ENCODE assay signal across 20 cellular contexts in the genomic region with DNA sequence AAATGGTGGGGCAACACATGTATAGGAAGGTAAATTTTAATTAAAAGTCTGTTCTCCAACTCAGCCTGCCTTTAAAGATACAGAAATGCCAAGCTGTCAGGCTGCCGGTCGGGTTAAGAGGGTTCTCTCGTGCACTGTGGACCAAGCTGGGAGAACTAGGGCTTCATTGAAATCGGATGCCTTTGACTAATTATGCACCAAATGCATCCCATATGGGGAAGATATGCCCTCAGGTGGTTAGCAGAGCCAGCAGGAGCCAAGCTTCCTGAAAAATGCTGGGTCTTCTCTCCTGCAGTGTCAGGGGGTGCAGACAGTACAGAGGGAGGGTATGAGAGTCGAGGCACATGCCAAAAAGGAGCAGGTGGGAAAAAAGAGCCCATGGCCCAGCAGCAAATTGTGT.
DNase-seq lines count a peak whose midpoint lies in the region; ATAC-seq and TF ChIP-seq lines count a peak whose summit lies in the region.
"Had no signal": no experiment of that assay in that cellular context is flagged by ENCODE, and none has a peak within 500 bp of the region (broad histone marks: within the 10 kb centered on the region; RNA-seq: fewer than 3 reads in every experiment).

No MANE protein-coding gene starts in this region.

- H3K9me3 Mint-ChIP-seq in glutamatergic neuron (ENCODE audit: unreplicated experiment) = peaks cover 15% of the 10 kb centered on the region
- H3K9me3 Mint-ChIP-seq: CD4-positive, alpha-beta memory T cell; naive thymus-derived CD8-positive, alpha-beta T cell; stimulated activated effector memory CD8-positive, alpha-beta T cell treated with anti-CD3 and anti-CD28 coated beads, Interleukin-12 subunit alpha, Interleukin-12 subunit beta, amount 100 ng/mL, for 72 hours; T-helper 1 cell treated with Interleukin-12 subunit alpha and Interleukin-12 subunit beta and Interleukin-4 antibody, amounts not matched to agents 30 μg/mL and 1 μg/mL, for 36 hours had no signal

- no peak for TF ChIP-seq CTCF in AG10803 (conservative IDR thresholded peaks at IDR 0.05; ENCODE audit: low read length)
- no peak for TF ChIP-seq CTCF in glutamatergic neuron (IDR thresholded peaks at IDR 0.05; ENCODE audit: partially characterized antibody, unreplicated experiment)
- TF ChIP-seq CTCF in GM13977 (IDR thresholded peaks at IDR 0.05; ENCODE audit: extremely low read depth, insufficient read depth, missing control alignments) = no peak

- no peaks in the 10 kb centered on the region for H3K36me3 Mint-ChIP-seq in glutamatergic neuron (ENCODE audit: unreplicated experiment)
- H3K36me3 Mint-ChIP-seq: CD4-positive, alpha-beta memory T cell; naive thymus-derived CD8-positive, alpha-beta T cell; stimulated activated effector memory CD8-positive, alpha-beta T cell treated with anti-CD3 and anti-CD28 coated beads, Interleukin-12 subunit alpha, Interleukin-12 subunit beta, amount 100 ng/mL, for 72 hours had no signal

- peak overlapping the region; percentile 2 for H3K4me3 Mint-ChIP-seq in glutamatergic neuron (ENCODE audit: unreplicated experiment)
- H3K4me3 Mint-ChIP-seq: CD4-positive, alpha-beta memory T cell; naive thymus-derived CD8-positive, alpha-beta T cell; stimulated activated effector memory CD8-positive, alpha-beta T cell treated with anti-CD3 and anti-CD28 coated beads, Interleukin-12 subunit alpha, Interleukin-12 subunit beta, amount 100 ng/mL, for 72 hours; T-helper 1 cell treated with Interleukin-12 subunit alpha and Interleukin-12 subunit beta and Interleukin-4 antibody, amounts not matched to agents 30 μg/mL and 1 μg/mL, for 36 hours had no signal

- in situ Hi-C loops in GM13977 (cut with MboI; ENCODE audit: low pct_unique_long_range_greater_than_20kb, low sequenced_read_pairs, unreplicated experiment) = no loop called here

- ATAC-seq in activated CD4-positive, CD25-positive, alpha-beta regulatory T cell treated with anti-CD3 and anti-CD28 coated beads, Interleukin-2, amount 50 U/mL, for 24 hours = no peak
- ATAC-seq in HG02763 (IDR thresholded peaks at IDR 0.05; ENCODE audit: unreplicated experiment) = no peak
- ATAC-seq: gastroesophageal sphincter; naive thymus-derived CD8-positive, alpha-beta T cell; stimulated activated effector memory CD8-positive, alpha-beta T cell treated with anti-CD3 and anti-CD28 coated beads, Interleukin-12 subunit alpha, Interleukin-12 subunit beta, amount 100 ng/mL, for 72 hours had no signal

- H3K4me1 Mint-ChIP-seq in glutamatergic neuron (ENCODE audit: low read depth, unreplicated experiment) = peaks cover 43% of the 10 kb centered on the region

- peaks cover 10% of the 10 kb centered on the region for H3K27me3 Mint-ChIP-seq in glutamatergic neuron (ENCODE audit: unreplicated experiment)

- no peak overlapping the region for H3K4me3 ChIP-seq in AG10803 (ENCODE audit: low read length)
- H3K4me3 ChIP-seq: gastroesophageal sphincter, ovary, PC-9, testis had no signal

- H3K27ac Mint-ChIP-seq in glutamatergic neuron (ENCODE audit: unreplicated experiment) = peak overlapping the region; percentile 59
- H3K27ac Mint-ChIP-seq: naive thymus-derived CD8-positive, alpha-beta T cell; stimulated activated effector memory CD8-positive, alpha-beta T cell treated with anti-CD3 and anti-CD28 coated beads, Interleukin-12 subunit alpha, Interleukin-12 subunit beta, amount 100 ng/mL, for 72 hours; T-helper 1 cell treated with Interleukin-12 subunit alpha and Interleukin-12 subunit beta and Interleukin-4 antibody, amounts not matched to agents 30 μg/mL and 1 μg/mL, for 36 hours had no signal

- DNase-seq in AG10803 (ENCODE audit: low read depth) (peak; percentile 29), ELF-1 (ENCODE audit: low read depth, low spot score) (peak; percentile 55), RPMI7951 (ENCODE audit: low read depth) (peak; percentile 89), glutamatergic neuron (no peak), iPS-NIHi11 (ENCODE audit: low spot score) (no peak), GM13977 (ENCODE audit: low spot score) (no peak)
- DNase-seq: activated CD4-positive, alpha-beta T cell treated with anti-CD3 and anti-CD28 coated beads, Interleukin-2, amount 50 U/mL, for 48 hours; CD4-positive, alpha-beta memory T cell; H7; kidney glomerular epithelial cell; naive thymus-derived CD8-positive, alpha-beta T cell; ovary; PC-9; testis; WERI-Rb-1 had no signal

Comparison
In these comparisons a context has a peak if more than half of its experiments do, and no peak if none do; other contexts are left out.
1. DNase-seq: peak in AG10803 (single experiment), ELF-1 (single experiment) and RPMI7951 (single experiment); none in glutamatergic neuron (single experiment), iPS-NIHi11 (single experiment) and GM13977 (single experiment).